8 cellular contexts compared by ENCODE assay signal in genomic region chr12:77925536-77926108, GRCh38.
A peak's percentile ranks its signal among the peaks of the same experiment; 100 is the strongest.
DNase-seq lines count a peak whose midpoint lies in the region; ATAC-seq, FAIRE-seq and TF ChIP-seq lines count a peak whose summit lies in the region.

No MANE protein-coding gene starts in this region.

- no peaks in the 10 kb centered on the region for H3K36me3 ChIP-seq in H1 (ENCODE audit: control insufficient read depth in 2 of 4, insufficient read depth in 4 of 4, low read length in 3 of 4)
- no peaks in the 10 kb centered on the region for H3K36me3 ChIP-seq in lung (ENCODE audit: control insufficient read depth in 2 of 2, insufficient read depth in 2 of 2, low read length in 2 of 2)

- no peaks in the 10 kb centered on the region for H3K79me1 ChIP-seq in H1 (ENCODE audit: low read depth, low read length)

- H3K27me3 ChIP-seq in H1 (replicated peaks in 1 of 4; ENCODE audit: control insufficient read depth in 3 of 4, extremely low read depth in 1 of 4, insufficient read depth in 3 of 4, low read length in 3 of 4), result no peaks in the 10 kb centered on the region
- H3K27me3 ChIP-seq in lung (ENCODE audit: control insufficient read depth, insufficient read depth), result no peaks in the 10 kb centered on the region

- no peak overlapping the region for H3K18ac ChIP-seq in H1 (ENCODE audit: extremely low read depth, low read length)

- H3K4me2 ChIP-seq in H1 (ENCODE audit: insufficient read depth in 1 of 2, low read depth in 2 of 2, low read length in 2 of 2), result no peak overlapping the region

- H3K14ac ChIP-seq in H1 (ENCODE audit: insufficient read length), result no peak overlapping the region

- no peaks in the 10 kb centered on the region for H3K23me2 ChIP-seq in H1 (ENCODE audit: low read depth, low read length)

- H3K4me1 ChIP-seq in H1 (replicated peaks in 1 of 4; ENCODE audit: control insufficient read depth in 3 of 4, insufficient read depth in 4 of 4, low read length in 3 of 4) (no peaks in the 10 kb centered on the region; a peak in 1 of 7 replicates), lung (ENCODE audit: control insufficient read depth in 2 of 2, insufficient read depth in 2 of 2, low read length in 2 of 2) (no peaks in the 10 kb centered on the region)

- no peak overlapping the region for H4K8ac ChIP-seq in H1 (ENCODE audit: extremely low read depth, insufficient read depth, low read length)

- H3K9me3 ChIP-seq in H1 (ENCODE audit: insufficient read depth in 2 of 2, low read depth in 1 of 2, low read length in 1 of 2) (no peaks in the 10 kb centered on the region), lung (ENCODE audit: control insufficient read depth in 2 of 2, insufficient read depth in 1 of 2, low read length in 1 of 2) (no peaks in the 10 kb centered on the region)

- H3K4me3 ChIP-seq in AG10803 (ENCODE audit: low read length) (no peak overlapping the region), NB4 (ENCODE audit: low read depth, low read length) (no peak overlapping the region), H1 (ENCODE audit: extremely low read depth in 1 of 4, insufficient read depth in 2 of 4, low read depth in 3 of 4, low read length in 4 of 4) (no peak overlapping the region), lung (no peak overlapping the region)

- H2BK12ac ChIP-seq in H1 (ENCODE audit: low read depth, low read length), result no peak overlapping the region

- no peak overlapping the region for H2AFZ ChIP-seq in H1 (ENCODE audit: low read length)

- POLR2A ChIA-PET in RWPE1 (lab: Yijun Ruan, JAX; ENCODE audit: low non-redundant PET) (no interaction called here), H1 (lab: Charles Lee; ENCODE audit: partially characterized antibody) (no interaction called here)

- TF ChIP-seq RAD21 in H1 (IDR thresholded peaks at IDR 0.05 in 1 of 2, conservative IDR thresholded peaks at IDR 0.05 in 1 of 2; ENCODE audit: low read depth in 2 of 2, low read length in 2 of 2), result peak; percentile 97

- H2BK20ac ChIP-seq in H1 (ENCODE audit: low read length), result no peak overlapping the region

- peak; percentile 99 for DNase-seq in AG10803 (ENCODE audit: low read depth)
- DNase-seq in NB4 (ENCODE audit: low read depth), result peak; percentile 83
- peak; percentile 66 for DNase-seq in RWPE1 (ENCODE audit: low spot score)
- peak; percentile 49 to 68 for DNase-seq in H1 (ENCODE audit: low read depth in 1 of 2, low spot score in 2 of 2)
- peak; percentile 55 for DNase-seq in lung (ENCODE audit: low spot score)
- DNase-seq in urothelium cell line (ENCODE audit: low spot score), result peak; percentile 67

- H3K23ac ChIP-seq in H1 (ENCODE audit: insufficient read length), result no peak overlapping the region

- H3K27ac ChIP-seq in RWPE1, result no peak overlapping the region
- H3K27ac ChIP-seq in H1 (ENCODE audit: low read depth, low read length), result no peak overlapping the region
- no peak overlapping the region for H3K27ac ChIP-seq in lung (ENCODE audit: low read depth in 1 of 2, low read length in 1 of 2)

- no peaks in the 10 kb centered on the region for H3K79me2 ChIP-seq in H1 (ENCODE audit: control insufficient read depth in 1 of 2, insufficient read depth in 2 of 2, low read length in 2 of 2)

- H2BK5ac ChIP-seq in H1 (ENCODE audit: low read depth, low read length), result no peak overlapping the region

- H2AK5ac ChIP-seq in H1 (ENCODE audit: low read depth, low read length), result no peak overlapping the region

- no peak overlapping the region for H2BK120ac ChIP-seq in H1 (replicated peaks; ENCODE audit: low read depth, low read length)

- no peak for TF ChIP-seq EP300 in H1 (IDR thresholded peaks at IDR 0.05; ENCODE audit: borderline replicate concordance in 1 of 2, low read depth in 2 of 2, low read length in 2 of 2)

- H3K4ac ChIP-seq in H1 (replicated peaks; ENCODE audit: insufficient read length, low read depth, low read length), result no peak overlapping the region

- no peak overlapping the region for H3K9ac ChIP-seq in H1 (replicated peaks in 1 of 4; ENCODE audit: extremely low read depth in 1 of 4, low read depth in 3 of 4, low read length in 3 of 4)

- no peak overlapping the region for H4K91ac ChIP-seq in H1 (replicated peaks; ENCODE audit: insufficient read length, low read length)

- FAIRE-seq in H1 (lab: Jason Lieb, UNC), result peak; percentile 100
- FAIRE-seq in urothelium cell line (lab: Jason Lieb, UNC), result peak; percentile 90

- WGBS in H1 (ENCODE audit: extremely low coverage in 1 of 2, insufficient coverage in 1 of 2, insufficient read length in 1 of 2, insufficient replicate concordance in 2 of 2, low coverage in 1 of 2, low lambda C conversion rate in 2 of 2, missing lambda C conversion rate in 1 of 2), 2 experiments, result 9% methylated on average over 6 of the region's 6 CpGs; no CpG with 5 or more reads in 1 of the 2 experiments
- WGBS in lung, 2 donors, result 1 to 2% methylated on average over 6 of the region's 6 CpGs

- TF ChIP-seq POLR2A in NB4 (IDR thresholded peaks at IDR 0.05; ENCODE audit: extremely low read depth, insufficient read length), result no peak
- TF ChIP-seq POLR2A in H1 (IDR thresholded peaks at IDR 0.05; ENCODE audit: control extremely low read depth in 1 of 2, low read depth in 2 of 2, low read length in 2 of 2), result no peak

- no peak overlapping the region for H3K56ac ChIP-seq in H1 (replicated peaks; ENCODE audit: insufficient read length, low read depth, low read length)

- ATAC-seq in GM18499 (IDR thresholded peaks at IDR 0.05; ENCODE audit: insufficient read depth, unreplicated experiment) (peak; percentile 99), HG02763 (IDR thresholded peaks at IDR 0.05; ENCODE audit: unreplicated experiment) (peak; percentile 99), lung (ENCODE audit: insufficient read depth, low FRiP score) (peak; percentile 85)

- CTCF ChIA-PET in RWPE1 (lab: Yijun Ruan, JAX) (interaction anchor here (0.6 to 1.7 kb wide), 23 partner anchors 10 to 1165 kb away, joined by 3 to 16 read pairs (median 3); no protein-coding TSS in a partner anchor), H1 (lab: Charles Lee; ENCODE audit: partially characterized antibody) (interaction anchor here (0.6 to 4.2 kb wide), 51 partner anchors 8 to 935 kb away, joined by 3 to 30 read pairs (median 4); partner anchors contain the start of gene NAV3)

- H4K5ac ChIP-seq in H1 (ENCODE audit: insufficient read length, low read depth, low read length), result no peak overlapping the region

- TF ChIP-seq CTCF in AG10803 (conservative IDR thresholded peaks at IDR 0.05; ENCODE audit: low read length) (peak; percentile 99), NB4 (IDR thresholded peaks at IDR 0.05; ENCODE audit: low read depth, low read length) (peak; percentile 98), RWPE1 (conservative IDR thresholded peaks at IDR 0.05; ENCODE audit: low read depth) (peak; percentile 98), H1 (IDR thresholded peaks at IDR 0.05; ENCODE audit: control extremely low read depth in 1 of 3, insufficient read depth in 1 of 3, low read depth in 1 of 3, low read length in 3 of 3) (peak; percentile 89 to 98 (median 98)), lung (IDR thresholded peaks at IDR 0.05; ENCODE audit: control extremely low read depth, extremely low read depth) (peak; percentile 34)

- no peak overlapping the region for H2BK15ac ChIP-seq in H1 (ENCODE audit: low read length)

- no peaks in the 10 kb centered on the region for H4K20me1 ChIP-seq in H1 (replicated peaks in 1 of 2; ENCODE audit: control insufficient read depth in 1 of 2, insufficient read depth in 2 of 2, low read length in 2 of 2)

Comparison
In these comparisons a context has a peak if more than half of its experiments do, and no peak if none do; other contexts are left out.
1. CTCF ChIP-seq: peak in every context shown above with its lines; median percentile 99 in AG10803; 98 in NB4; 98 in RWPE1; 98 in H1; 34 in lung.